ENCODE assay signal across 1 cellular context in the genomic region with DNA sequence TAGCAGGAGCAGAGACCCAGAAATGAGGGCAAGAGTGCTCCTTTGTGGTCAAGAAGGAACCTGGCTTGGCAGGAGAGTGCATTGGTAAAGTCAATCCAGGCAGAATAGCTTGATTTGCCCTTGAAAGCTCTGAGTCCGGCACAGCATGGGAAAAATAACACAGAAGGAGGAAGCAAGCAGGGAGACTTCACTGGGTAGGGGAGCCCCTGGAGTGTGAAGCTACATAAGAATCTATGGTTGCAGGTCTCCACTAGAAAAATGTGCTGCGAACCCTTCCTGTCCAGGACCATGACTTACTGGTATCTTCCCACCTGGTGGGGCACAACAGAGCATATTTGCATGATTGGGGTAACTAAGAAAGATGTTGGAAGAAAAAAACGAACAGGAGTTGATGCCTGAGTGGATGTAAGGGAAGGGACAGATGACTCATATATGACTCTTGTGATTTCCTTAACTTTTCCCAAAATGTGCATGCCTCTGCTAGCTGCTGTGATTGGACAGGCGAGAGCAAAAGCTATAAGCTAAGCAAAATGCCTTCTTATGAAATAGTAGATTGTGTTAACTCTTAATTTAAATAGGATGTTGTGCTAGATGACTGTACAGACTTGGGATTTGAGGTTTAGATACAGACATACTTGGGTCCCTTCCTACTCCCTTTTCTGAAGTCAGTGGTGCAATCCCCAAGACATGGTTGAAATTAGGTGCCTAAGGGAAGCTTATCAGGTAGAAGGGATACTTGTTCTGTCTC.
TF ChIP-seq lines count a peak whose summit lies in the region.

No MANE protein-coding gene starts in this region.

TF ChIP-seq in WTC11, 78 proteins besides CTCF, POLR2A, EP300 and RAD21 (continued from another document):
- TF ChIP-seq, protein P1, sequence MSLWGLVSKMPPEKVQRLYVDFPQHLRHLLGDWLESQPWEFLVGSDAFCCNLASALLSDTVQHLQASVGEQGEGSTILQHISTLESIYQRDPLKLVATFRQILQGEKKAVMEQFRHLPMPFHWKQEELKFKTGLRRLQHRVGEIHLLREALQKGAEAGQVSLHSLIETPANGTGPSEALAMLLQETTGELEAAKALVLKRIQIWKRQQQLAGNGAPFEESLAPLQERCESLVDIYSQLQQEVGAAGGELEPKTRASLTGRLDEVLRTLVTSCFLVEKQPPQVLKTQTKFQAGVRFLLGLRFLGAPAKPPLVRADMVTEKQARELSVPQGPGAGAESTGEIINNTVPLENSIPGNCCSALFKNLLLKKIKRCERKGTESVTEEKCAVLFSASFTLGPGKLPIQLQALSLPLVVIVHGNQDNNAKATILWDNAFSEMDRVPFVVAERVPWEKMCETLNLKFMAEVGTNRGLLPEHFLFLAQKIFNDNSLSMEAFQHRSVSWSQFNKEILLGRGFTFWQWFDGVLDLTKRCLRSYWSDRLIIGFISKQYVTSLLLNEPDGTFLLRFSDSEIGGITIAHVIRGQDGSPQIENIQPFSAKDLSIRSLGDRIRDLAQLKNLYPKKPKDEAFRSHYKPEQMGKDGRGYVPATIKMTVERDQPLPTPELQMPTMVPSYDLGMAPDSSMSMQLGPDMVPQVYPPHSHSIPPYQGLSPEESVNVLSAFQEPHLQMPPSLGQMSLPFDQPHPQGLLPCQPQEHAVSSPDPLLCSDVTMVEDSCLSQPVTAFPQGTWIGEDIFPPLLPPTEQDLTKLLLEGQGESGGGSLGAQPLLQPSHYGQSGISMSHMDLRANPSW (CRISPR knock-in tag; conservative IDR thresholded peaks at IDR 0.05; ENCODE audit: low read depth) = no peak
- TF ChIP-seq NR2C2 (CRISPR knock-in tag; IDR thresholded peaks at IDR 0.05) (no peak), CREM (CRISPR knock-in tag; IDR thresholded peaks at IDR 0.05) (no peak), ZNF396 (CRISPR knock-in tag; IDR thresholded peaks at IDR 0.05; ENCODE audit: borderline replicate concordance) (no peak), SMAD3 (CRISPR knock-in tag; IDR thresholded peaks at IDR 0.05; ENCODE audit: borderline replicate concordance) (no peak)
